ENCODE assay signal across 17 cellular contexts in the genomic region with DNA sequence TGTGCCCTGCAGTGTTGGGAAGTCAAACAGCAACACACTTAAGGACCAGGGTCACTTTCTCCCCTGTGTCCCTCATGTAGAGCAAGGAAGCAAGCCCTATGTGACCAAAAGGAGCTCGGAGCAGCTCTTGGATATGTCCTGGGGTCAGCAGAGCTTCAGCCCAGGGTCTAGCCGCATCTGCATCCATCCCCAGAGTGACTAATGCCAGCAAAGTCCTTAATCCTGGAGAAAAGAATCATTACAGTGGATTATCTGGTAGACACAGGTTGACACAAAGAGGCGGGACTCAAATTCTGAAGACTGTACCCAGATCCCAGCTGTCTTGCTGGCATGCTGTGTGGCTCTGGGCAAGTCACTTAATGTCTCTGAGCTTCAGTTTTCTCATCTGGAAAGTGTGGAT.
DNase-seq lines count a peak whose midpoint lies in the region; ATAC-seq and TF ChIP-seq lines count a peak whose summit lies in the region.
"Had no signal": no experiment of that assay in that cellular context is flagged by ENCODE, and none has a peak within 500 bp of the region (broad histone marks: within the 10 kb centered on the region; RNA-seq: fewer than 3 reads in every experiment).

No MANE protein-coding gene starts in this region.

- TF ChIP-seq CTCF in WERI-Rb-1 (IDR thresholded peaks at IDR 0.05; ENCODE audit: low read depth, low read length), result no peak

- H3K4me3 ChIP-seq in WERI-Rb-1 (ENCODE audit: low read depth, low read length), result no peak overlapping the region
- H3K4me3 ChIP-seq: BLaER1, GM12878 had no signal

- H3K27ac ChIP-seq in WERI-Rb-1, result no peak overlapping the region
- H3K27ac ChIP-seq: BLaER1 had no signal

- no peak for ATAC-seq in HG03139 (IDR thresholded peaks at IDR 0.05; ENCODE audit: unreplicated experiment)
- no peak for ATAC-seq in HG02623 (IDR thresholded peaks at IDR 0.05; ENCODE audit: unreplicated experiment)
- ATAC-seq: GM12878 had no signal

- H3K27me3 ChIP-seq in WERI-Rb-1 (ENCODE audit: insufficient read depth, low read depth, severe bottlenecking), result no peaks in the 10 kb centered on the region
- H3K27me3 ChIP-seq: BE2C, BLaER1 had no signal

- in situ Hi-C loops in KBM-7 (cut with MboI; ENCODE audit: low pct_unique_long_range_greater_than_20kb, low sequenced_read_pairs), result no loop called here

- no peaks in the 10 kb centered on the region for H3K36me3 ChIP-seq in WERI-Rb-1
- H3K36me3 ChIP-seq: BE2C, BLaER1 had no signal

- H3K9me3 ChIP-seq in WERI-Rb-1 (ENCODE audit: severe bottlenecking), result peaks cover 4% of the 10 kb centered on the region
- H3K9me3 ChIP-seq: BE2C, BLaER1 had no signal

- DNase-seq in NCI-H82 (lab: John Stamatoyannopoulos, UW) (peak; percentile 92), WERI-Rb-1 (peak; percentile 65), KBM-7 (no peak)
- DNase-seq: 8988T; ACHN; BE2C; C1 segment of cervical spinal cord; CD4-positive, alpha-beta memory T cell; CD4-positive, CD25-positive, alpha-beta regulatory T cell; CD8-positive, alpha-beta memory T cell; COR-L47; DMS79 treated with DMSO at 0.1 percent for 48 hours; GF-D8 had no signal
